22 cellular contexts compared by ENCODE assay signal in genomic region chr10:48878091-48878490, GRCh38.
DNase-seq lines count a peak whose midpoint lies in the region; TF ChIP-seq lines count a peak whose summit lies in the region.
"Had no signal": no experiment of that assay in that cellular context is flagged by ENCODE, and none has a peak within 500 bp of the region (broad histone marks: within the 10 kb centered on the region; RNA-seq: fewer than 3 reads in every experiment).

No MANE protein-coding gene starts in this region.

- no peaks in the 10 kb centered on the region for H3K27me3 Mint-ChIP-seq in osteocyte (ENCODE audit: unreplicated experiment)
- H3K27me3 Mint-ChIP-seq: CD4-positive, CD25-positive, alpha-beta regulatory T cell had no signal

- no peaks in the 10 kb centered on the region for H3K4me1 ChIP-seq in esophagus muscularis mucosa
- H3K4me1 ChIP-seq: BE2C, BLaER1 had no signal

- TF ChIP-seq CTCF in GM13976 (IDR thresholded peaks at IDR 0.05; ENCODE audit: borderline replicate concordance, control extremely low read depth, extremely low read depth, insufficient read depth, missing control alignments) (no peak), esophagus muscularis mucosa (IDR thresholded peaks at IDR 0.05) (no peak), osteocyte (IDR thresholded peaks at IDR 0.05) (no peak)

- peaks cover 0 to 6% (median 0%) of the 10 kb centered on the region in 4 donors for H3K9me3 ChIP-seq in esophagus muscularis mucosa
- H3K9me3 ChIP-seq: BE2C, BLaER1 had no signal

- no peaks in the 10 kb centered on the region for H3K36me3 Mint-ChIP-seq in osteocyte (ENCODE audit: unreplicated experiment)
- H3K36me3 Mint-ChIP-seq: CD4-positive, alpha-beta memory T cell; CD4-positive, CD25-positive, alpha-beta regulatory T cell; CD8-positive, alpha-beta memory T cell had no signal

- no peak overlapping the region for H3K27ac ChIP-seq in esophagus muscularis mucosa (replicated peaks in 1 of 4)
- H3K27ac ChIP-seq: BLaER1 had no signal

- no peak overlapping the region for H3K27ac Mint-ChIP-seq in osteocyte (ENCODE audit: unreplicated experiment)
- H3K27ac Mint-ChIP-seq: CD4-positive, alpha-beta memory T cell; CD4-positive, CD25-positive, alpha-beta regulatory T cell; CD8-positive, alpha-beta memory T cell had no signal

- H3K4me3 Mint-ChIP-seq in osteocyte (ENCODE audit: unreplicated experiment), result no peak overlapping the region
- H3K4me3 Mint-ChIP-seq: CD14-positive monocyte; CD4-positive, alpha-beta memory T cell; CD4-positive, CD25-positive, alpha-beta regulatory T cell; CD8-positive, alpha-beta memory T cell had no signal

- DNase-seq in GM13976 (ENCODE audit: low spot score) (peak; percentile 7), esophagus muscularis mucosa (ENCODE audit: extremely low spot score) (peak; percentile 74), osteocyte (ENCODE audit: extremely low spot score, unreplicated experiment) (peak; percentile 60), inferior parietal cortex (ENCODE audit: extremely low spot score) (no peak), putamen (ENCODE audit: low spot score) (no peak)
- DNase-seq: 8988T; ACHN; BE2C; C1 segment of cervical spinal cord; CD4-positive, alpha-beta memory T cell; CD4-positive, CD25-positive, alpha-beta regulatory T cell; CD8-positive, alpha-beta memory T cell; COR-L47; DMS 273 treated with DMSO at 0.1 percent for 48 hours; DMS153; DMS79; DND-41; EL; GDM1 had no signal

- no peak overlapping the region for H3K4me3 ChIP-seq in esophagus muscularis mucosa
- H3K4me3 ChIP-seq: BLaER1, GM12878 had no signal

- no peaks in the 10 kb centered on the region for H3K36me3 ChIP-seq in esophagus muscularis mucosa
- H3K36me3 ChIP-seq: BE2C, BLaER1 had no signal

- in situ Hi-C loops in GM13976 (cut with MboI; ENCODE audit: low sequenced_read_pairs, unreplicated experiment), result no loop called here

- no peak for TF ChIP-seq POLR2A in esophagus muscularis mucosa (IDR thresholded peaks at IDR 0.05; ENCODE audit: low read depth)

- H3K4me1 Mint-ChIP-seq in osteocyte (ENCODE audit: unreplicated experiment), result no peaks in the 10 kb centered on the region
- H3K4me1 Mint-ChIP-seq: CD4-positive, alpha-beta memory T cell; CD4-positive, CD25-positive, alpha-beta regulatory T cell; CD8-positive, alpha-beta memory T cell had no signal

- TF ChIP-seq EP300 in esophagus muscularis mucosa (IDR thresholded peaks at IDR 0.05), result no peak

- 96% methylated on average over 3 of the region's 3 CpGs for WGBS in esophagus muscularis mucosa

- peaks cover 0 to 20% (median 0%) of the 10 kb centered on the region in 4 donors for H3K27me3 ChIP-seq in esophagus muscularis mucosa
- H3K27me3 ChIP-seq: BE2C, BLaER1 had no signal

- intact Hi-C loops in esophagus muscularis mucosa (cut with DNase I), result no loop called here

- no peaks in the 10 kb centered on the region for H3K9me3 Mint-ChIP-seq in osteocyte (ENCODE audit: unreplicated experiment)
- H3K9me3 Mint-ChIP-seq: CD4-positive, alpha-beta memory T cell; CD4-positive, CD25-positive, alpha-beta regulatory T cell had no signal

Comparison
In these comparisons a context has a peak if more than half of its experiments do, and no peak if none do; other contexts are left out.
1. DNase-seq: peak in GM13976 (single experiment), esophagus muscularis mucosa (single experiment) and osteocyte (single experiment); none in inferior parietal cortex (single experiment) and putamen (single experiment).